ENCODE assay signal across 24 cellular contexts in the genomic region with DNA sequence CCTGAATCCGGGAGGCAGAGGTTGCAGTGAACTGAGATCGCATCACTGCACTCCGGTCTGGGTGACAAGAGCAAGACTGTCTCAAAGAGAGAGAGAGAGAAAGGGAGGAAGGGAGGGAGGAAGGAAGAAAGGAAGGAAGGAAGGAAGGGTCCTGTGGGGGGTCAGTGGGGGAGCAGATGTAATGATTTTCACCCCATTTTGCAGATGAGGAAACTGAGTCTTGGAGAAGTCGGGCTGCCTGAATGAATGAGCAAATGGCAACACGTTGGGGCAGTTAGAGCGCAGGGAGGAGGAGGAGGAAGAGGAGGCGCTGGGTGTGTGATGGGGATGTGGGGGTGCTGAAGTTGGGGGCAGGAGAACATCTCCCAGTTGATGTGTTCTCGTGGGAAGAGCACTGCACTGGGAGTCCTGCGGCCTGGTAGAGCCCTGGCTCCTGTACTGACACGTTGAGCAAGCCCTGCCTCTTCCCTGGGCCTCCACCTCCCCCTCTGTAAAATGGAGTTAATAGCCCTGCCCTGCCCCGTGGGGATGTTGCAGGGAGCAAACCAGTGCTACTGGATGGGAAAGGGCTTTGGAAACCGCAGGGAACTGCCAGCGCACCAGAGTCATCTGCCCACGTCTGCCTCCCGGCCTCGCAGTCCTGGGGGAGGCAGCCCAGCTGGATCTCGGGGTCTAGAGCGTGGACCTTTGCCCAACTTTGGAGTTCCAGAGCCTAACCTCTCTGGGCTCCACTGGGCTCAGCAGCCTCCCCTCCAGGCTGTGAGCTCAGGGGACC.
DNase-seq lines count a peak whose midpoint lies in the region; ATAC-seq, FAIRE-seq and TF ChIP-seq lines count a peak whose summit lies in the region.
"Had no signal": no experiment of that assay in that cellular context is flagged by ENCODE, and none has a peak within 500 bp of the region (broad histone marks: within the 10 kb centered on the region; RNA-seq: fewer than 3 reads in every experiment).

No MANE protein-coding gene starts in this region.

- intact Hi-C loops in left cardiac atrium (cut with DNase I) = no loop called here
- intact Hi-C loops in cardiac septum (cut with DNase I) = no loop called here
- intact Hi-C loops in breast epithelium (cut with DNase I; ENCODE audit: low total_unique reads) = no loop called here
- intact Hi-C loops in aorta (cut with DNase I) = no loop called here

- DNase-seq in left cardiac atrium (peak; percentile 16), cardiac septum (ENCODE audit: low spot score) (no peak), breast epithelium (ENCODE audit: low spot score in 2 of 2) (peak in 1 of 2 donors; percentile 57), keratinocyte (ENCODE audit: low read depth, low spot score) (no peak), aorta (peak; percentile 25 to 68), NCI-H1048 (lab: John Stamatoyannopoulos, UW) (no peak), superior temporal gyrus (ENCODE audit: extremely low spot score) (no peak), hepatic stellate cell (ENCODE audit: low spot score) (no peak)
- DNase-seq: activated CD8-positive, alpha-beta T cell treated with anti-CD3 and anti-CD28 coated beads, Interleukin-2, amount 10 ng/mL, durations not matched to agents 7 days and 5 days; activated T-cell treated with anti-CD3 and anti-CD28 coated beads, Interleukin-2, amount 50 U/mL, for 48 hours; brain microvascular endothelial cell; C1 segment of cervical spinal cord; DMS153; immature natural killer cell; mesenchymal stem cell; NCI-H1694; NCI-H345; nephron progenitor cell; NK-92 treated with Interleukin-12 subunit alpha and Interleukin-12 subunit beta, amount 100 ng/mL, for 24 hours had no signal

- H2AFZ ChIP-seq in keratinocyte (ENCODE audit: control insufficient read depth, low read length) = peak overlapping the region; percentile 77

- H3K27ac ChIP-seq in breast epithelium (peak overlapping the region; percentile 96 to 99), keratinocyte (ENCODE audit: control insufficient read depth, insufficient read depth, low read length) (peak overlapping the region; percentile 96), aorta (ENCODE audit: low read depth in 1 of 2, low read length in 2 of 2) (no peak overlapping the region)
- H3K27ac ChIP-seq: brain microvascular endothelial cell, esophagus muscularis mucosa, WERI-Rb-1 had no signal

- H3K36me3 ChIP-seq in breast epithelium (no peaks in the 10 kb centered on the region), keratinocyte (ENCODE audit: control insufficient read depth in 2 of 2, extremely low read depth in 1 of 2, insufficient read depth in 2 of 2, low read length in 2 of 2) (no peaks in the 10 kb centered on the region), aorta (ENCODE audit: control insufficient read depth in 1 of 2, insufficient read depth in 2 of 2, low read length in 1 of 2) (no peaks in the 10 kb centered on the region)
- H3K36me3 ChIP-seq: brain microvascular endothelial cell, esophagus muscularis mucosa, WERI-Rb-1 had no signal

- FAIRE-seq in keratinocyte (lab: Jason Lieb, UNC) = peak; percentile 96
- FAIRE-seq: A204.1, HTR-8/SVneo had no signal

- no peak for TF ChIP-seq CTCF in breast epithelium (IDR thresholded peaks at IDR 0.05)
- TF ChIP-seq CTCF in keratinocyte (optimal IDR thresholded peaks at IDR 0.05 in 1 of 3, IDR thresholded peaks at IDR 0.05 in 1 of 3, conservative IDR thresholded peaks at IDR 0.05 in 1 of 3; ENCODE audit: extremely low read depth in 1 of 3, insufficient read depth in 2 of 3, low read length in 3 of 3) = no peak

- 78 to 86% methylated on average over 17 to 18 of the region's 18 CpGs for WGBS in aorta, 2 donors

- H3K9me3 ChIP-seq in breast epithelium (no peaks in the 10 kb centered on the region), keratinocyte (ENCODE audit: control insufficient read depth, low read depth, low read length) (no peaks in the 10 kb centered on the region), aorta (ENCODE audit: control insufficient read depth, low read length) (no peaks in the 10 kb centered on the region)
- H3K9me3 ChIP-seq: esophagus muscularis mucosa had no signal

- no peaks in the 10 kb centered on the region for H3K79me2 ChIP-seq in keratinocyte (ENCODE audit: control insufficient read depth, insufficient read depth, low read length)

- H3K9me1 ChIP-seq in keratinocyte (ENCODE audit: control insufficient read depth, extremely low read depth, insufficient read depth, low read length) = no peaks in the 10 kb centered on the region

- peak overlapping the region; percentile 96 for H3K4me2 ChIP-seq in keratinocyte (ENCODE audit: control insufficient read depth, extremely low read depth, insufficient read depth, low read depth, low read length)

- TF ChIP-seq POLR2A in breast epithelium (IDR thresholded peaks at IDR 0.05) = no peak

- ATAC-seq in left cardiac atrium (no peak), aorta (ENCODE audit: low FRiP score) (no peak)
- ATAC-seq: activated CD8-positive, alpha-beta T cell treated with anti-CD3 and anti-CD28 coated beads, Interleukin-2, amount 10 ng/mL, durations not matched to agents 7 days and 5 days; Right ventricle myocardium inferior had no signal

- H3K4me1 ChIP-seq in breast epithelium (peaks cover 0 to 13% of the 10 kb centered on the region in 2 donors), keratinocyte (ENCODE audit: control insufficient read depth, extremely low read depth, insufficient read depth, low read length) (peaks cover 41% of the 10 kb centered on the region), aorta (ENCODE audit: control insufficient read depth in 1 of 2, insufficient read depth in 2 of 2, low read length in 2 of 2) (no peaks in the 10 kb centered on the region)
- H3K4me1 ChIP-seq: esophagus muscularis mucosa had no signal

- H3K27me3 ChIP-seq in breast epithelium (peaks cover 5 to 6% of the 10 kb centered on the region in 2 donors), keratinocyte (ENCODE audit: control insufficient read depth, extremely low read depth, insufficient read depth, low read length) (no peaks in the 10 kb centered on the region), aorta (ENCODE audit: control insufficient read depth in 1 of 2, insufficient read depth in 2 of 2, low read length in 1 of 2) (no peaks in the 10 kb centered on the region)

- dilution Hi-C loops in keratinocyte (cut with MboI; ENCODE audit: extremely low pct_ligation_motif_present, low sequenced_read_pairs) = no loop called here

- no peaks in the 10 kb centered on the region for H4K20me1 ChIP-seq in keratinocyte (ENCODE audit: control insufficient read depth, extremely low read depth, insufficient read depth, low read length)

- peak overlapping the region; percentile 89 for H3K9ac ChIP-seq in keratinocyte (ENCODE audit: control insufficient read depth, extremely low read depth, insufficient read depth, low read length)

- H3K4me3 ChIP-seq in breast epithelium (peak overlapping the region in 2 of 3 donors; percentile 30 to 58), keratinocyte (ENCODE audit: control insufficient read depth in 2 of 3, extremely low read depth in 1 of 3, insufficient read depth in 2 of 3, low read depth in 1 of 3, low read length in 3 of 3) (peak overlapping the region in 2 of 3 experiments; percentile 32 to 58), aorta (ENCODE audit: low read length in 2 of 2) (no peak overlapping the region)
- H3K4me3 ChIP-seq: esophagus muscularis mucosa had no signal

Comparison
In these comparisons a context has a peak if more than half of its experiments do, and no peak if none do; other contexts are left out.
1. DNase-seq: peak in left cardiac atrium (single experiment) and aorta (2 of 2); none in cardiac septum (single experiment), keratinocyte (single experiment), NCI-H1048 (single experiment), superior temporal gyrus (single experiment) and hepatic stellate cell (single experiment).
2. H3K27ac ChIP-seq: peak in breast epithelium (2 of 2) and keratinocyte (single experiment); none in aorta (0 of 2).
3. H3K4me3 ChIP-seq: peak in breast epithelium (2 of 3) and keratinocyte (2 of 3); none in aorta (0 of 2).